ENCODE assay signal across 1 cellular context in the genomic region with DNA sequence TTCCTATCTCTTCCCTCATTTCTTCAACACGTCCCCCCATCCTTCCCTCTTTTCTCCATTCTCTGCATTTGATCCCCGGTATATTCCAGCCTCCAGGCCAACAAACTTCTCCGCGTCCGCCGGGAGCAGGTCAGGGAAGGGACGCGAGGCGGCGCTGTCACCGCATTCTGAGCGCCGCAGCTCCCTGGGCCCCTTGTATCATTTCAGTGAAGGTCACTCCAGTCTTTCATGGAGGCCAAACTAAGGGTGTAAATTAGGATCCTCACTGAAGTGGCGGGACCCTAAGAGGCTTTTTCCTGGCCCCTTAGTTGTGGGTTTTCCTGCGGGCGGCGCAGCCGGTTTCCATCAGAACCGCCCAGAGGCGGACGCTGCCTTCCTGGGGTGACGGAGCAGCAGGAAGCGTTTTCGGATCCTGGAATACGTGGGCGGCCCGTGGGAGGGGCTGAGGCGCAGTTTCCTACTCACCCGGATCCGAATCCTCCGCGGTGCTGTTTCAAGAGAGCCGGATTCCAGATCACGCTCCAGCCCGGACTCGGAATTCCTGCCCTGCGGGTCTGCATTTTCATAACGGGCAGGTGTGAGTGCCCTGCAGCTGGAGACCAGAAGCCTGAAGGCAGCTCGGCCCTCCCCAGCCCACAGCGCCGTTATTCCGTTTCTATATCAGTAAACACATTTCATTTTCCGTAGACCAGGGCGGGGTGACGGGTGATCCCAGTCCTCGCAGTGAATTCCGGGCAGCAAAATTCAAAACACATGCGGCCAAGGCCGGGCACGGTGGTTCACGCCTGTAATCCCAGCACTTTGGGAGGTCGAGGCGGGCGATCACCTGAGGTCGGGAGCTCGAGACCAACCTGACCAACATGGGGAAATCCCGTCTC.
A peak's percentile ranks its signal among the peaks of the same experiment; 100 is the strongest.
TF ChIP-seq lines count a peak whose summit lies in the region.

No MANE protein-coding gene starts in this region.

TF ChIP-seq in HepG2, 621 proteins besides CTCF, POLR2A, EP300 and RAD21 (continued from another document and continues in another):
- TF ChIP-seq EED (CRISPR knock-in tag; IDR thresholded peaks at IDR 0.05) (no peak), IRF2 (CRISPR knock-in tag; IDR thresholded peaks at IDR 0.05) (peak; percentile 61), ZNF841 (CRISPR knock-in tag; IDR thresholded peaks at IDR 0.05; ENCODE audit: borderline replicate concordance) (no peak), RORA (CRISPR knock-in tag; IDR thresholded peaks at IDR 0.05) (no peak), SATB2 (CRISPR knock-in tag; IDR thresholded peaks at IDR 0.05) (no peak; the same call in 1 of the 2 replicates), ZNF33A (CRISPR knock-in tag; IDR thresholded peaks at IDR 0.05; ENCODE audit: borderline replicate concordance) (no peak), ZNF441 (CRISPR knock-in tag; IDR thresholded peaks at IDR 0.05; ENCODE audit: borderline replicate concordance) (peak; percentile 87; the same call in 1 of the 2 replicates), TGIF2 (CRISPR knock-in tag; IDR thresholded peaks at IDR 0.05) (no peak), ZNF652 (CRISPR knock-in tag; IDR thresholded peaks at IDR 0.05; ENCODE audit: borderline replicate concordance, low read depth) (no peak), ZNF615 (CRISPR knock-in tag; IDR thresholded peaks at IDR 0.05; ENCODE audit: borderline replicate concordance) (0 out of 2 replicates have a peak, but pooled peaks have one; percentile 54), ZNF260 (CRISPR knock-in tag; IDR thresholded peaks at IDR 0.05; ENCODE audit: borderline replicate concordance, low read depth) (no peak), ZMYM2 (CRISPR knock-in tag; IDR thresholded peaks at IDR 0.05) (no peak), ISX (CRISPR knock-in tag; conservative IDR thresholded peaks at IDR 0.05) (no peak), KDM1A (CRISPR knock-in tag; IDR thresholded peaks at IDR 0.05) (no peak), ZSCAN25 (CRISPR knock-in tag; IDR thresholded peaks at IDR 0.05) (no peak; the same call in 1 of the 2 replicates), CREB1 (IDR thresholded peaks at IDR 0.05) (no peak), CREB1 (CRISPR knock-in tag; IDR thresholded peaks at IDR 0.05) (peak; percentile 83), KLF16 (CRISPR knock-in tag; IDR thresholded peaks at IDR 0.05) (peak in 1 of 2 experiments; percentile 91; a peak in 2 of 4 replicates), KLF9 (CRISPR knock-in tag; IDR thresholded peaks at IDR 0.05; ENCODE audit: low read depth) (0 out of 2 replicates have a peak, but pooled peaks have one; percentile 52), RXRB (CRISPR knock-in tag; IDR thresholded peaks at IDR 0.05; ENCODE audit: borderline replicate concordance) (peak; percentile 50), ZNF230 (CRISPR knock-in tag; IDR thresholded peaks at IDR 0.05) (no peak), ZNF234 (CRISPR knock-in tag; conservative IDR thresholded peaks at IDR 0.05) (peak; percentile 27; the same call in 1 of the 2 replicates), SMC3 (IDR thresholded peaks at IDR 0.05; ENCODE audit: low read length) (peak; percentile 47; the same call in 1 of the 2 replicates), KDM4B (CRISPR knock-in tag; IDR thresholded peaks at IDR 0.05) (peak; percentile 76; the same call in 1 of the 2 replicates), MATR3 (CRISPR knock-in tag; IDR thresholded peaks at IDR 0.05) (no peak), ZNF577 (CRISPR knock-in tag; IDR thresholded peaks at IDR 0.05; ENCODE audit: borderline replicate concordance, low read depth) (no peak), ZNF709 (CRISPR knock-in tag; IDR thresholded peaks at IDR 0.05) (peak; percentile 69), ZNF282 (IDR thresholded peaks at IDR 0.05; ENCODE audit: partially characterized antibody) (no peak), PITX1 (CRISPR knock-in tag; IDR thresholded peaks at IDR 0.05) (no peak), RARG (CRISPR knock-in tag; IDR thresholded peaks at IDR 0.05; ENCODE audit: low read depth) (no peak), ZMYM4 (CRISPR knock-in tag; IDR thresholded peaks at IDR 0.05) (peak; percentile 63), NR2F1 (CRISPR knock-in tag; IDR thresholded peaks at IDR 0.05) (no peak), KAT7 (CRISPR knock-in tag; IDR thresholded peaks at IDR 0.05; ENCODE audit: borderline replicate concordance) (no peak; the same call in 1 of the 2 replicates), NR2F2 (IDR thresholded peaks at IDR 0.05; ENCODE audit: borderline replicate concordance, low read depth) (no peak; the same call in 1 of the 2 replicates), MED13 (CRISPR knock-in tag; IDR thresholded peaks at IDR 0.05) (no peak), CEBPG (CRISPR knock-in tag; IDR thresholded peaks at IDR 0.05) (peak; percentile 4; the same call in 1 of the 2 replicates), TOE1 (CRISPR knock-in tag; IDR thresholded peaks at IDR 0.05) (no peak), SIX1 (CRISPR knock-in tag; IDR thresholded peaks at IDR 0.05; ENCODE audit: borderline replicate concordance) (peak; percentile 12; the same call in 1 of the 2 replicates), MIER2 (CRISPR knock-in tag; IDR thresholded peaks at IDR 0.05) (0 out of 2 replicates have a peak, but pooled peaks have one; percentile 48), CHD4 (IDR thresholded peaks at IDR 0.05; ENCODE audit: borderline replicate concordance, low read length) (no peak), ZNF546 (CRISPR knock-in tag; conservative IDR thresholded peaks at IDR 0.05) (peak; percentile 90; the same call in 1 of the 2 replicates), NFKB2 (CRISPR knock-in tag; IDR thresholded peaks at IDR 0.05; ENCODE audit: borderline replicate concordance) (peak; percentile 61; the same call in 1 of the 2 replicates), GATAD2A (CRISPR knock-in tag; IDR thresholded peaks at IDR 0.05) (no peak; the same call in 1 of the 2 replicates), ZFP41 (CRISPR knock-in tag; IDR thresholded peaks at IDR 0.05; ENCODE audit: borderline replicate concordance) (no peak), ZKSCAN5 (CRISPR knock-in tag; IDR thresholded peaks at IDR 0.05) (no peak), ZNF496 (CRISPR knock-in tag; IDR thresholded peaks at IDR 0.05; ENCODE audit: insufficient replicate concordance) (no peak), ZNF777 (CRISPR knock-in tag; IDR thresholded peaks at IDR 0.05) (peak; percentile 18; the same call in 1 of the 2 replicates)
- TF ChIP-seq, protein P1, sequence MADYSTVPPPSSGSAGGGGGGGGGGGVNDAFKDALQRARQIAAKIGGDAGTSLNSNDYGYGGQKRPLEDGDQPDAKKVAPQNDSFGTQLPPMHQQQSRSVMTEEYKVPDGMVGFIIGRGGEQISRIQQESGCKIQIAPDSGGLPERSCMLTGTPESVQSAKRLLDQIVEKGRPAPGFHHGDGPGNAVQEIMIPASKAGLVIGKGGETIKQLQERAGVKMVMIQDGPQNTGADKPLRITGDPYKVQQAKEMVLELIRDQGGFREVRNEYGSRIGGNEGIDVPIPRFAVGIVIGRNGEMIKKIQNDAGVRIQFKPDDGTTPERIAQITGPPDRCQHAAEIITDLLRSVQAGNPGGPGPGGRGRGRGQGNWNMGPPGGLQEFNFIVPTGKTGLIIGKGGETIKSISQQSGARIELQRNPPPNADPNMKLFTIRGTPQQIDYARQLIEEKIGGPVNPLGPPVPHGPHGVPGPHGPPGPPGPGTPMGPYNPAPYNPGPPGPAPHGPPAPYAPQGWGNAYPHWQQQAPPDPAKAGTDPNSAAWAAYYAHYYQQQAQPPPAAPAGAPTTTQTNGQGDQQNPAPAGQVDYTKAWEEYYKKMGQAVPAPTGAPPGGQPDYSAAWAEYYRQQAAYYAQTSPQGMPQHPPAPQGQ (CRISPR knock-in tag; IDR thresholded peaks at IDR 0.05; ENCODE audit: borderline replicate concordance) = no peak
- TF ChIP-seq, protein P2, sequence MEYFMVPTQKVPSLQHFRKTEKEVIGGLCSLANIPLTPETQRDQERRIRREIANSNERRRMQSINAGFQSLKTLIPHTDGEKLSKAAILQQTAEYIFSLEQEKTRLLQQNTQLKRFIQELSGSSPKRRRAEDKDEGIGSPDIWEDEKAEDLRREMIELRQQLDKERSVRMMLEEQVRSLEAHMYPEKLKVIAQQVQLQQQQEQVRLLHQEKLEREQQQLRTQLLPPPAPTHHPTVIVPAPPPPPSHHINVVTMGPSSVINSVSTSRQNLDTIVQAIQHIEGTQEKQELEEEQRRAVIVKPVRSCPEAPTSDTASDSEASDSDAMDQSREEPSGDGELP (IDR thresholded peaks at IDR 0.05; ENCODE audit: borderline replicate concordance, low read depth) = peak; percentile 5; the same call in 1 of the 2 replicates
- TF ChIP-seq, protein P3, sequence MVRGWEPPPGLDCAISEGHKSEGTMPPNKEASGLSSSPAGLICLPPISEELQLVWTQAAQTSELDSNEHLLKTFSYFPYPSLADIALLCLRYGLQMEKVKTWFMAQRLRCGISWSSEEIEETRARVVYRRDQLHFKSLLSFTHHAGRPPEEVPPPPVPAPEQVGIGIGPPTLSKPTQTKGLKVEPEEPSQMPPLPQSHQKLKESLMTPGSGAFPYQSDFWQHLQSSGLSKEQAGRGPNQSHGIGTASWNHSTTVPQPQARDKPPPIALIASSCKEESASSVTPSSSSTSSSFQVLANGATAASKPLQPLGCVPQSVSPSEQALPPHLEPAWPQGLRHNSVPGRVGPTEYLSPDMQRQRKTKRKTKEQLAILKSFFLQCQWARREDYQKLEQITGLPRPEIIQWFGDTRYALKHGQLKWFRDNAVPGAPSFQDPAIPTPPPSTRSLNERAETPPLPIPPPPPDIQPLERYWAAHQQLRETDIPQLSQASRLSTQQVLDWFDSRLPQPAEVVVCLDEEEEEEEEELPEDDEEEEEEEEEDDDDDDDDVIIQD (CRISPR knock-in tag; IDR thresholded peaks at IDR 0.05; ENCODE audit: low read depth) = 0 out of 2 replicates have a peak, but pooled peaks have one; percentile 17
- TF ChIP-seq, protein P4, sequence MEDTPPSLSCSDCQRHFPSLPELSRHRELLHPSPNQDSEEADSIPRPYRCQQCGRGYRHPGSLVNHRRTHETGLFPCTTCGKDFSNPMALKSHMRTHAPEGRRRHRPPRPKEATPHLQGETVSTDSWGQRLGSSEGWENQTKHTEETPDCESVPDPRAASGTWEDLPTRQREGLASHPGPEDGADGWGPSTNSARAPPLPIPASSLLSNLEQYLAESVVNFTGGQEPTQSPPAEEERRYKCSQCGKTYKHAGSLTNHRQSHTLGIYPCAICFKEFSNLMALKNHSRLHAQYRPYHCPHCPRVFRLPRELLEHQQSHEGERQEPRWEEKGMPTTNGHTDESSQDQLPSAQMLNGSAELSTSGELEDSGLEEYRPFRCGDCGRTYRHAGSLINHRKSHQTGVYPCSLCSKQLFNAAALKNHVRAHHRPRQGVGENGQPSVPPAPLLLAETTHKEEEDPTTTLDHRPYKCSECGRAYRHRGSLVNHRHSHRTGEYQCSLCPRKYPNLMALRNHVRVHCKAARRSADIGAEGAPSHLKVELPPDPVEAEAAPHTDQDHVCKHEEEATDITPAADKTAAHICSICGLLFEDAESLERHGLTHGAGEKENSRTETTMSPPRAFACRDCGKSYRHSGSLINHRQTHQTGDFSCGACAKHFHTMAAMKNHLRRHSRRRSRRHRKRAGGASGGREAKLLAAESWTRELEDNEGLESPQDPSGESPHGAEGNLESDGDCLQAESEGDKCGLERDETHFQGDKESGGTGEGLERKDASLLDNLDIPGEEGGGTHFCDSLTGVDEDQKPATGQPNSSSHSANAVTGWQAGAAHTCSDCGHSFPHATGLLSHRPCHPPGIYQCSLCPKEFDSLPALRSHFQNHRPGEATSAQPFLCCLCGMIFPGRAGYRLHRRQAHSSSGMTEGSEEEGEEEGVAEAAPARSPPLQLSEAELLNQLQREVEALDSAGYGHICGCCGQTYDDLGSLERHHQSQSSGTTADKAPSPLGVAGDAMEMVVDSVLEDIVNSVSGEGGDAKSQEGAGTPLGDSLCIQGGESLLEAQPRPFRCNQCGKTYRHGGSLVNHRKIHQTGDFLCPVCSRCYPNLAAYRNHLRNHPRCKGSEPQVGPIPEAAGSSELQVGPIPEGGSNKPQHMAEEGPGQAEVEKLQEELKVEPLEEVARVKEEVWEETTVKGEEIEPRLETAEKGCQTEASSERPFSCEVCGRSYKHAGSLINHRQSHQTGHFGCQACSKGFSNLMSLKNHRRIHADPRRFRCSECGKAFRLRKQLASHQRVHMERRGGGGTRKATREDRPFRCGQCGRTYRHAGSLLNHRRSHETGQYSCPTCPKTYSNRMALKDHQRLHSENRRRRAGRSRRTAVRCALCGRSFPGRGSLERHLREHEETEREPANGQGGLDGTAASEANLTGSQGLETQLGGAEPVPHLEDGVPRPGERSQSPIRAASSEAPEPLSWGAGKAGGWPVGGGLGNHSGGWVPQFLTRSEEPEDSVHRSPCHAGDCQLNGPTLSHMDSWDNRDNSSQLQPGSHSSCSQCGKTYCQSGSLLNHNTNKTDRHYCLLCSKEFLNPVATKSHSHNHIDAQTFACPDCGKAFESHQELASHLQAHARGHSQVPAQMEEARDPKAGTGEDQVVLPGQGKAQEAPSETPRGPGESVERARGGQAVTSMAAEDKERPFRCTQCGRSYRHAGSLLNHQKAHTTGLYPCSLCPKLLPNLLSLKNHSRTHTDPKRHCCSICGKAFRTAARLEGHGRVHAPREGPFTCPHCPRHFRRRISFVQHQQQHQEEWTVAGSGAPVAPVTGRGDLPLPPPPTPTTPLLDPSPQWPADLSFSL (CRISPR knock-in tag; IDR thresholded peaks at IDR 0.05) = 0 out of 2 replicates have a peak, but pooled peaks have one; percentile 11
- TF ChIP-seq, protein P5, sequence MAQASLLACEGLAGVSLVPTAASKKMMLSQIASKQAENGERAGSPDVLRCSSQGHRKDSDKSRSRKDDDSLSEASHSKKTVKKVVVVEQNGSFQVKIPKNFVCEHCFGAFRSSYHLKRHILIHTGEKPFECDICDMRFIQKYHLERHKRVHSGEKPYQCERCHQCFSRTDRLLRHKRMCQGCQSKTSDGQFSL (CRISPR knock-in tag; IDR thresholded peaks at IDR 0.05) = no peak; the same call in 1 of the 2 replicates
- TF ChIP-seq, protein P6, sequence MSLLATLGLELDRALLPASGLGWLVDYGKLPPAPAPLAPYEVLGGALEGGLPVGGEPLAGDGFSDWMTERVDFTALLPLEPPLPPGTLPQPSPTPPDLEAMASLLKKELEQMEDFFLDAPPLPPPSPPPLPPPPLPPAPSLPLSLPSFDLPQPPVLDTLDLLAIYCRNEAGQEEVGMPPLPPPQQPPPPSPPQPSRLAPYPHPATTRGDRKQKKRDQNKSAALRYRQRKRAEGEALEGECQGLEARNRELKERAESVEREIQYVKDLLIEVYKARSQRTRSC (CRISPR knock-in tag; IDR thresholded peaks at IDR 0.05; ENCODE audit: low read depth) = no peak
- TF ChIP-seq, protein P7, sequence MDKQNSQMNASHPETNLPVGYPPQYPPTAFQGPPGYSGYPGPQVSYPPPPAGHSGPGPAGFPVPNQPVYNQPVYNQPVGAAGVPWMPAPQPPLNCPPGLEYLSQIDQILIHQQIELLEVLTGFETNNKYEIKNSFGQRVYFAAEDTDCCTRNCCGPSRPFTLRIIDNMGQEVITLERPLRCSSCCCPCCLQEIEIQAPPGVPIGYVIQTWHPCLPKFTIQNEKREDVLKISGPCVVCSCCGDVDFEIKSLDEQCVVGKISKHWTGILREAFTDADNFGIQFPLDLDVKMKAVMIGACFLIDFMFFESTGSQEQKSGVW (CRISPR knock-in tag; IDR thresholded peaks at IDR 0.05; ENCODE audit: borderline replicate concordance) = no peak
